1 cellular context compared by ENCODE assay signal in the genomic region with DNA sequence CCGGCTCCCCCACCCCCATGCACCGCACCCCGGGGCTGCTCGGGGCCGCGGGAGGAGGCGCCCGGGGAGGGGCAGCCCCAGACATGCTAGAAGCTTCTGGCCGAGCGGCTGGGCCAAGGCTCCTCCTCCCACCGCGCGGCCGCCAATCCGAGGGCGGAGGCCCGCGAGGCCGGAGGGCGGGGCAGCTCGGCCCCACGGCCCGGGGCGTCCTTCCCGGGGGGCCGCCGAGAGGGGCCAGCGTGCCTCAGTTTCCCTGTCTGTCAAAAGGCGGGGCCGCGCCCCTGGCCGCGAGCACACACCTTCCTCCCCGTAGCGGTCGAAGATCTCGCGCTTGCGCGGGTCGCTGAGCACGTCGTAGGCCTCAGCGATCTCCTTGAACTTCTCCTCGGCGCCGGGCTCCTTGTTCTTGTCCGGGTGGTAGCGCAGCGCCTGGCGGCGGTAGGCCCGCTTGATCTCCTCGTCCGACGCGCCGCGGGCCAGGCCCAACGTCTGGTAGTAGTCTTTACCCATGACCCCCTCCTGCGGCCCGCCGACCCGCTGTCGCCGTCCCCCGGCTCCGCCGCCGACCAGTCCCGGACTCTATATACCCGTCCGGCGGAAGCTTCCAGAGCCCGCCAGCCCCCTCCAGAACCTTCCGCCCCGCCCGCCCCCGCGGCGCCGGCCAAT.
A peak's percentile ranks its signal among the peaks of the same experiment; 100 is the strongest.
TF ChIP-seq lines count a peak whose summit lies in the region.

A gene (minus strand): TSS at position 558 of the 666 bp plus-strand sequence. CDS start 48 bp downstream, at position 510.

TF ChIP-seq in HepG2, 621 proteins besides CTCF, POLR2A, EP300 and RAD21 (continued from another document and continues in another):
- TF ChIP-seq, protein P1, sequence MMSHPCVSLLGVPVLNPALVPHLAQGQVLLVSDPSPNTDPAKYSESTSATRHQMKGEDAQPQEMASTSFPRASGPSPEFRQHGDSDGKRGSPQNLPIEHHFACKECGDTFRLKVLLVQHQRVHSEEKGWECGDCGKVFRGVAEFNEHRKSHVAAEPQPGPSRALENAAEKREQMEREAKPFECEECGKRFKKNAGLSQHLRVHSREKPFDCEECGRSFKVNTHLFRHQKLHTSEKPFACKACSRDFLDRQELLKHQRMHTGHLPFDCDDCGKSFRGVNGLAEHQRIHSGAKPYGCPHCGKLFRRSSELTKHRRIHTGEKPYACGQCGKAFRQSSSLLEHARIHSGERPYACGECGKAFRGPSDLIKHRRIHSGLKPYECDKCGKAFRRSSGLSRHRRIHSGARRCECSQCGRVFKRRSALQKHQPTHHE (CRISPR knock-in tag; IDR thresholded peaks at IDR 0.05; ENCODE audit: borderline replicate concordance): peak; percentile 78; the same call in 1 of the 2 replicates
- TF ChIP-seq ESRRA (CRISPR knock-in tag; IDR thresholded peaks at IDR 0.05; ENCODE audit: low read depth): 0 out of 2 replicates have a peak, but pooled peaks have one; percentile 71
- TF ChIP-seq ATF1 (CRISPR knock-in tag; IDR thresholded peaks at IDR 0.05): no peak
- peak; percentile 60; the same call in 1 of the 2 replicates for TF ChIP-seq ZNF766 (CRISPR knock-in tag; IDR thresholded peaks at IDR 0.05; ENCODE audit: borderline replicate concordance)
- TF ChIP-seq BORCS8-MEF2B (CRISPR knock-in tag; IDR thresholded peaks at IDR 0.05): peak; percentile 48; the same call in 1 of the 2 replicates
- no peak; the same call in 1 of the 2 replicates for TF ChIP-seq ONECUT2 (CRISPR knock-in tag; IDR thresholded peaks at IDR 0.05)
- no peak for TF ChIP-seq ZNF598 (CRISPR knock-in tag; IDR thresholded peaks at IDR 0.05; ENCODE audit: borderline replicate concordance)
- TF ChIP-seq ZNF12 (CRISPR knock-in tag; IDR thresholded peaks at IDR 0.05): no peak
- TF ChIP-seq, protein P2, sequence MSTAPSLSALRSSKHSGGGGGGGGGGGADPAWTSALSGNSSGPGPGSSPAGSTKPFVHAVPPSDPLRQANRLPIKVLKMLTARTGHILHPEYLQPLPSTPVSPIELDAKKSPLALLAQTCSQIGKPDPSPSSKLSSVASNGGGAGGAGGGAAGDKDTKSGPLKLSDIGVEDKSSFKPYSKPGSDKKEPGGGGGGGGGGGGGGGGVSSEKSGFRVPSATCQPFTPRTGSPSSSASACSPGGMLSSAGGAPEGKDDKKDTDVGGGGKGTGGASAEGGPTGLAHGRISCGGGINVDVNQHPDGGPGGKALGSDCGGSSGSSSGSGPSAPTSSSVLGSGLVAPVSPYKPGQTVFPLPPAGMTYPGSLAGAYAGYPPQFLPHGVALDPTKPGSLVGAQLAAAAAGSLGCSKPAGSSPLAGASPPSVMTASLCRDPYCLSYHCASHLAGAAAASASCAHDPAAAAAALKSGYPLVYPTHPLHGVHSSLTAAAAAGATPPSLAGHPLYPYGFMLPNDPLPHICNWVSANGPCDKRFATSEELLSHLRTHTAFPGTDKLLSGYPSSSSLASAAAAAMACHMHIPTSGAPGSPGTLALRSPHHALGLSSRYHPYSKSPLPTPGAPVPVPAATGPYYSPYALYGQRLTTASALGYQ (CRISPR knock-in tag; IDR thresholded peaks at IDR 0.05): peak; percentile 46; the same call in 1 of the 2 replicates
- no peak for TF ChIP-seq PCBP2 (optimal IDR thresholded peaks at IDR 0.05; ENCODE audit: low read depth, low read length, poor library complexity, severe bottlenecking)
- no peak for TF ChIP-seq ZNF224 (CRISPR knock-in tag; IDR thresholded peaks at IDR 0.05)
- no peak for TF ChIP-seq ZNF878 (CRISPR knock-in tag; IDR thresholded peaks at IDR 0.05)
- TF ChIP-seq ZFP41 (CRISPR knock-in tag; IDR thresholded peaks at IDR 0.05; ENCODE audit: borderline replicate concordance): 0 out of 2 replicates have a peak, but pooled peaks have one; percentile 41
- TF ChIP-seq, protein P3, sequence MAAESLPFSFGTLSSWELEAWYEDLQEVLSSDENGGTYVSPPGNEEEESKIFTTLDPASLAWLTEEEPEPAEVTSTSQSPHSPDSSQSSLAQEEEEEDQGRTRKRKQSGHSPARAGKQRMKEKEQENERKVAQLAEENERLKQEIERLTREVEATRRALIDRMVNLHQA (CRISPR knock-in tag; IDR thresholded peaks at IDR 0.05): no peak
- no peak for TF ChIP-seq ZNF607 (CRISPR knock-in tag; IDR thresholded peaks at IDR 0.05; ENCODE audit: borderline replicate concordance)
- 0 out of 2 replicates have a peak, but pooled peaks have one; percentile 66 for TF ChIP-seq ZNF468 (CRISPR knock-in tag; IDR thresholded peaks at IDR 0.05)
- no peak for TF ChIP-seq ZNF33A (CRISPR knock-in tag; IDR thresholded peaks at IDR 0.05; ENCODE audit: borderline replicate concordance)
- no peak for TF ChIP-seq ZNF547 (CRISPR knock-in tag; IDR thresholded peaks at IDR 0.05)
- TF ChIP-seq, protein P4, sequence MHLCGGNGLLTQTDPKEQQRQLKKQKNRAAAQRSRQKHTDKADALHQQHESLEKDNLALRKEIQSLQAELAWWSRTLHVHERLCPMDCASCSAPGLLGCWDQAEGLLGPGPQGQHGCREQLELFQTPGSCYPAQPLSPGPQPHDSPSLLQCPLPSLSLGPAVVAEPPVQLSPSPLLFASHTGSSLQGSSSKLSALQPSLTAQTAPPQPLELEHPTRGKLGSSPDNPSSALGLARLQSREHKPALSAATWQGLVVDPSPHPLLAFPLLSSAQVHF (CRISPR knock-in tag; IDR thresholded peaks at IDR 0.05): no peak
- TF ChIP-seq GLI4 (CRISPR knock-in tag; IDR thresholded peaks at IDR 0.05; ENCODE audit: borderline replicate concordance): peak; percentile 46; the same call in 1 of the 2 replicates
- no peak for TF ChIP-seq TSC22D2 (CRISPR knock-in tag; IDR thresholded peaks at IDR 0.05; ENCODE audit: borderline replicate concordance)
- TF ChIP-seq MTA3 (CRISPR knock-in tag; IDR thresholded peaks at IDR 0.05): no peak
- no peak for TF ChIP-seq PAWR (CRISPR knock-in tag; IDR thresholded peaks at IDR 0.05; ENCODE audit: borderline replicate concordance)
- peak; percentile 56; the same call in 1 of the 2 replicates for TF ChIP-seq AHR (CRISPR knock-in tag; IDR thresholded peaks at IDR 0.05)
- TF ChIP-seq ATF7-NPFF (CRISPR knock-in tag; IDR thresholded peaks at IDR 0.05; ENCODE audit: low read depth): peak; percentile 68
- no peak for TF ChIP-seq KLF9 (CRISPR knock-in tag; IDR thresholded peaks at IDR 0.05; ENCODE audit: low read depth)
- TF ChIP-seq ZNF350 (CRISPR knock-in tag; IDR thresholded peaks at IDR 0.05; ENCODE audit: borderline replicate concordance, low read depth): no peak
- TF ChIP-seq SMARCE1 (IDR thresholded peaks at IDR 0.05; ENCODE audit: borderline replicate concordance): no peak
- 0 out of 2 replicates have a peak, but pooled peaks have one; percentile 20 for TF ChIP-seq TBP (CRISPR knock-in tag; IDR thresholded peaks at IDR 0.05)
- TF ChIP-seq KMT2B (CRISPR knock-in tag; IDR thresholded peaks at IDR 0.05): peak; percentile 64
- no peak for TF ChIP-seq ZNF570 (CRISPR knock-in tag; IDR thresholded peaks at IDR 0.05; ENCODE audit: borderline replicate concordance)
- TF ChIP-seq, protein P5, sequence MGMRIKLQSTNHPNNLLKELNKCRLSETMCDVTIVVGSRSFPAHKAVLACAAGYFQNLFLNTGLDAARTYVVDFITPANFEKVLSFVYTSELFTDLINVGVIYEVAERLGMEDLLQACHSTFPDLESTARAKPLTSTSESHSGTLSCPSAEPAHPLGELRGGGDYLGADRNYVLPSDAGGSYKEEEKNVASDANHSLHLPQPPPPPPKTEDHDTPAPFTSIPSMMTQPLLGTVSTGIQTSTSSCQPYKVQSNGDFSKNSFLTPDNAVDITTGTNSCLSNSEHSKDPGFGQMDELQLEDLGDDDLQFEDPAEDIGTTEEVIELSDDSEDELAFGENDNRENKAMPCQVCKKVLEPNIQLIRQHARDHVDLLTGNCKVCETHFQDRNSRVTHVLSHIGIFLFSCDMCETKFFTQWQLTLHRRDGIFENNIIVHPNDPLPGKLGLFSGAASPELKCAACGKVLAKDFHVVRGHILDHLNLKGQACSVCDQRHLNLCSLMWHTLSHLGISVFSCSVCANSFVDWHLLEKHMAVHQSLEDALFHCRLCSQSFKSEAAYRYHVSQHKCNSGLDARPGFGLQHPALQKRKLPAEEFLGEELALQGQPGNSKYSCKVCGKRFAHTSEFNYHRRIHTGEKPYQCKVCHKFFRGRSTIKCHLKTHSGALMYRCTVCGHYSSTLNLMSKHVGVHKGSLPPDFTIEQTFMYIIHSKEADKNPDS (CRISPR knock-in tag; IDR thresholded peaks at IDR 0.05): no peak
- no peak for TF ChIP-seq GATAD1 (CRISPR knock-in tag; IDR thresholded peaks at IDR 0.05)
- TF ChIP-seq ZZZ3 (CRISPR knock-in tag; IDR thresholded peaks at IDR 0.05; ENCODE audit: borderline replicate concordance): no peak
- TF ChIP-seq, protein P6, sequence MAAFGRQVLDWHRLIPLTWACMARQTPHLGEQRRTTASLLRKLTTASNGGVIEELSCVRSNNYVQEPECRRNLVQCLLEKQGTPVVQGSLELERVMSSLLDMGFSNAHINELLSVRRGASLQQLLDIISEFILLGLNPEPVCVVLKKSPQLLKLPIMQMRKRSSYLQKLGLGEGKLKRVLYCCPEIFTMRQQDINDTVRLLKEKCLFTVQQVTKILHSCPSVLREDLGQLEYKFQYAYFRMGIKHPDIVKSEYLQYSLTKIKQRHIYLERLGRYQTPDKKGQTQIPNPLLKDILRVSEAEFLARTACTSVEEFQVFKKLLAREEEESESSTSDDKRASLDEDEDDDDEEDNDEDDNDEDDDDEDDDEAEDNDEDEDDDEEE (CRISPR knock-in tag; IDR thresholded peaks at IDR 0.05): peak; percentile 88
- TF ChIP-seq, protein P7, sequence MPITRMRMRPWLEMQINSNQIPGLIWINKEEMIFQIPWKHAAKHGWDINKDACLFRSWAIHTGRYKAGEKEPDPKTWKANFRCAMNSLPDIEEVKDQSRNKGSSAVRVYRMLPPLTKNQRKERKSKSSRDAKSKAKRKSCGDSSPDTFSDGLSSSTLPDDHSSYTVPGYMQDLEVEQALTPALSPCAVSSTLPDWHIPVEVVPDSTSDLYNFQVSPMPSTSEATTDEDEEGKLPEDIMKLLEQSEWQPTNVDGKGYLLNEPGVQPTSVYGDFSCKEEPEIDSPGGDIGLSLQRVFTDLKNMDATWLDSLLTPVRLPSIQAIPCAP (CRISPR knock-in tag; IDR thresholded peaks at IDR 0.05; ENCODE audit: low read depth): no peak
- TF ChIP-seq ZNF333 (CRISPR knock-in tag; IDR thresholded peaks at IDR 0.05; ENCODE audit: borderline replicate concordance): peak; percentile 68; the same call in 1 of the 2 replicates
- TF ChIP-seq, protein P8, sequence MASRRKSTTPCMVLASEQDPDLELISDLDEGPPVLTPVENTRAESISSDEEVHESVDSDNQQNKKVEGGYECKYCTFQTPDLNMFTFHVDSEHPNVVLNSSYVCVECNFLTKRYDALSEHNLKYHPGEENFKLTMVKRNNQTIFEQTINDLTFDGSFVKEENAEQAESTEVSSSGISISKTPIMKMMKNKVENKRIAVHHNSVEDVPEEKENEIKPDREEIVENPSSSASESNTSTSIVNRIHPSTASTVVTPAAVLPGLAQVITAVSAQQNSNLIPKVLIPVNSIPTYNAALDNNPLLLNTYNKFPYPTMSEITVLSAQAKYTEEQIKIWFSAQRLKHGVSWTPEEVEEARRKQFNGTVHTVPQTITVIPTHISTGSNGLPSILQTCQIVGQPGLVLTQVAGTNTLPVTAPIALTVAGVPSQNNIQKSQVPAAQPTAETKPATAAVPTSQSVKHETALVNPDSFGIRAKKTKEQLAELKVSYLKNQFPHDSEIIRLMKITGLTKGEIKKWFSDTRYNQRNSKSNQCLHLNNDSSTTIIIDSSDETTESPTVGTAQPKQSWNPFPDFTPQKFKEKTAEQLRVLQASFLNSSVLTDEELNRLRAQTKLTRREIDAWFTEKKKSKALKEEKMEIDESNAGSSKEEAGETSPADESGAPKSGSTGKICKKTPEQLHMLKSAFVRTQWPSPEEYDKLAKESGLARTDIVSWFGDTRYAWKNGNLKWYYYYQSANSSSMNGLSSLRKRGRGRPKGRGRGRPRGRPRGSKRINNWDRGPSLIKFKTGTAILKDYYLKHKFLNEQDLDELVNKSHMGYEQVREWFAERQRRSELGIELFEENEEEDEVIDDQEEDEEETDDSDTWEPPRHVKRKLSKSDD (CRISPR knock-in tag; IDR thresholded peaks at IDR 0.05; ENCODE audit: low read depth): no peak
- TF ChIP-seq, protein P9, sequence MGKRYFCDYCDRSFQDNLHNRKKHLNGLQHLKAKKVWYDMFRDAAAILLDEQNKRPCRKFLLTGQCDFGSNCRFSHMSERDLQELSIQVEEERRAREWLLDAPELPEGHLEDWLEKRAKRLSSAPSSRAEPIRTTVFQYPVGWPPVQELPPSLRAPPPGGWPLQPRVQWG (CRISPR knock-in tag; IDR thresholded peaks at IDR 0.05; ENCODE audit: borderline replicate concordance, low read depth): no peak
- no peak; the same call in 1 of the 2 replicates for TF ChIP-seq ZSCAN9 (CRISPR knock-in tag; IDR thresholded peaks at IDR 0.05; ENCODE audit: borderline replicate concordance)
- TF ChIP-seq GTF2F1 (IDR thresholded peaks at IDR 0.05; ENCODE audit: low read length): peak; percentile 70
- TF ChIP-seq ZSCAN22 (CRISPR knock-in tag; IDR thresholded peaks at IDR 0.05): peak; percentile 99
- no peak for TF ChIP-seq SRF (IDR thresholded peaks at IDR 0.05; ENCODE audit: low read depth, low read length)
- TF ChIP-seq ZBTB42 (CRISPR knock-in tag; IDR thresholded peaks at IDR 0.05): 0 out of 2 replicates have a peak, but pooled peaks have one; percentile 62
- peak; percentile 85; the same call in 1 of the 2 replicates for TF ChIP-seq ZNF446 (CRISPR knock-in tag; IDR thresholded peaks at IDR 0.05)
- TF ChIP-seq RFXAP (CRISPR knock-in tag; IDR thresholded peaks at IDR 0.05; ENCODE audit: borderline replicate concordance): no peak; the same call in none of the 2 replicates
- no peak for TF ChIP-seq ZMYM2 (CRISPR knock-in tag; IDR thresholded peaks at IDR 0.05)
- no peak for TF ChIP-seq ZFP1 (CRISPR knock-in tag; IDR thresholded peaks at IDR 0.05)
- TF ChIP-seq, protein P10, sequence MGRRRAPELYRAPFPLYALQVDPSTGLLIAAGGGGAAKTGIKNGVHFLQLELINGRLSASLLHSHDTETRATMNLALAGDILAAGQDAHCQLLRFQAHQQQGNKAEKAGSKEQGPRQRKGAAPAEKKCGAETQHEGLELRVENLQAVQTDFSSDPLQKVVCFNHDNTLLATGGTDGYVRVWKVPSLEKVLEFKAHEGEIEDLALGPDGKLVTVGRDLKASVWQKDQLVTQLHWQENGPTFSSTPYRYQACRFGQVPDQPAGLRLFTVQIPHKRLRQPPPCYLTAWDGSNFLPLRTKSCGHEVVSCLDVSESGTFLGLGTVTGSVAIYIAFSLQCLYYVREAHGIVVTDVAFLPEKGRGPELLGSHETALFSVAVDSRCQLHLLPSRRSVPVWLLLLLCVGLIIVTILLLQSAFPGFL (CRISPR knock-in tag; IDR thresholded peaks at IDR 0.05): no peak
- no peak for TF ChIP-seq FOXM1 (CRISPR knock-in tag; IDR thresholded peaks at IDR 0.05)
- TF ChIP-seq ZNF672 (CRISPR knock-in tag; IDR thresholded peaks at IDR 0.05): no peak
- no peak for TF ChIP-seq ATF7 (IDR thresholded peaks at IDR 0.05)
- TF ChIP-seq ATF7 (CRISPR knock-in tag; IDR thresholded peaks at IDR 0.05): no peak
- TF ChIP-seq, protein P11, sequence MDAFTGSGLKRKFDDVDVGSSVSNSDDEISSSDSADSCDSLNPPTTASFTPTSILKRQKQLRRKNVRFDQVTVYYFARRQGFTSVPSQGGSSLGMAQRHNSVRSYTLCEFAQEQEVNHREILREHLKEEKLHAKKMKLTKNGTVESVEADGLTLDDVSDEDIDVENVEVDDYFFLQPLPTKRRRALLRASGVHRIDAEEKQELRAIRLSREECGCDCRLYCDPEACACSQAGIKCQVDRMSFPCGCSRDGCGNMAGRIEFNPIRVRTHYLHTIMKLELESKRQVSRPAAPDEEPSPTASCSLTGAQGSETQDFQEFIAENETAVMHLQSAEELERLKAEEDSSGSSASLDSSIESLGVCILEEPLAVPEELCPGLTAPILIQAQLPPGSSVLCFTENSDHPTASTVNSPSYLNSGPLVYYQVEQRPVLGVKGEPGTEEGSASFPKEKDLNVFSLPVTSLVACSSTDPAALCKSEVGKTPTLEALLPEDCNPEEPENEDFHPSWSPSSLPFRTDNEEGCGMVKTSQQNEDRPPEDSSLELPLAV (CRISPR knock-in tag; conservative IDR thresholded peaks at IDR 0.05; ENCODE audit: low read depth): no peak
